In genomic region chr4:168514249-168514852, GRCh38 we compare ENCODE assay signal across 1 cellular context.
TF ChIP-seq lines count a peak whose summit lies in the region.

No MANE protein-coding gene starts in this region.

TF ChIP-seq in K562, 482 proteins besides CTCF, POLR2A, EP300 and RAD21:
- TF ChIP-seq, protein P1, sequence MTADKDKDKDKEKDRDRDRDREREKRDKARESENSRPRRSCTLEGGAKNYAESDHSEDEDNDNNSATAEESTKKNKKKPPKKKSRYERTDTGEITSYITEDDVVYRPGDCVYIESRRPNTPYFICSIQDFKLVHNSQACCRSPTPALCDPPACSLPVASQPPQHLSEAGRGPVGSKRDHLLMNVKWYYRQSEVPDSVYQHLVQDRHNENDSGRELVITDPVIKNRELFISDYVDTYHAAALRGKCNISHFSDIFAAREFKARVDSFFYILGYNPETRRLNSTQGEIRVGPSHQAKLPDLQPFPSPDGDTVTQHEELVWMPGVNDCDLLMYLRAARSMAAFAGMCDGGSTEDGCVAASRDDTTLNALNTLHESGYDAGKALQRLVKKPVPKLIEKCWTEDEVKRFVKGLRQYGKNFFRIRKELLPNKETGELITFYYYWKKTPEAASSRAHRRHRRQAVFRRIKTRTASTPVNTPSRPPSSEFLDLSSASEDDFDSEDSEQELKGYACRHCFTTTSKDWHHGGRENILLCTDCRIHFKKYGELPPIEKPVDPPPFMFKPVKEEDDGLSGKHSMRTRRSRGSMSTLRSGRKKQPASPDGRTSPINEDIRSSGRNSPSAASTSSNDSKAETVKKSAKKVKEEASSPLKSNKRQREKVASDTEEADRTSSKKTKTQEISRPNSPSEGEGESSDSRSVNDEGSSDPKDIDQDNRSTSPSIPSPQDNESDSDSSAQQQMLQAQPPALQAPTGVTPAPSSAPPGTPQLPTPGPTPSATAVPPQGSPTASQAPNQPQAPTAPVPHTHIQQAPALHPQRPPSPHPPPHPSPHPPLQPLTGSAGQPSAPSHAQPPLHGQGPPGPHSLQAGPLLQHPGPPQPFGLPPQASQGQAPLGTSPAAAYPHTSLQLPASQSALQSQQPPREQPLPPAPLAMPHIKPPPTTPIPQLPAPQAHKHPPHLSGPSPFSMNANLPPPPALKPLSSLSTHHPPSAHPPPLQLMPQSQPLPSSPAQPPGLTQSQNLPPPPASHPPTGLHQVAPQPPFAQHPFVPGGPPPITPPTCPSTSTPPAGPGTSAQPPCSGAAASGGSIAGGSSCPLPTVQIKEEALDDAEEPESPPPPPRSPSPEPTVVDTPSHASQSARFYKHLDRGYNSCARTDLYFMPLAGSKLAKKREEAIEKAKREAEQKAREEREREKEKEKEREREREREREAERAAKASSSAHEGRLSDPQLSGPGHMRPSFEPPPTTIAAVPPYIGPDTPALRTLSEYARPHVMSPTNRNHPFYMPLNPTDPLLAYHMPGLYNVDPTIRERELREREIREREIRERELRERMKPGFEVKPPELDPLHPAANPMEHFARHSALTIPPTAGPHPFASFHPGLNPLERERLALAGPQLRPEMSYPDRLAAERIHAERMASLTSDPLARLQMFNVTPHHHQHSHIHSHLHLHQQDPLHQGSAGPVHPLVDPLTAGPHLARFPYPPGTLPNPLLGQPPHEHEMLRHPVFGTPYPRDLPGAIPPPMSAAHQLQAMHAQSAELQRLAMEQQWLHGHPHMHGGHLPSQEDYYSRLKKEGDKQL (CRISPR knock-in tag; IDR thresholded peaks at IDR 0.05; ENCODE audit: borderline replicate concordance) = no peak
- no peak for TF ChIP-seq ZNF707 (CRISPR knock-in tag; conservative IDR thresholded peaks at IDR 0.05)
- TF ChIP-seq ZHX1 (conservative IDR thresholded peaks at IDR 0.05; ENCODE audit: low read length) = no peak
- TF ChIP-seq ZNF316 (IDR thresholded peaks at IDR 0.05) = no peak
- TF ChIP-seq LARP7 (IDR thresholded peaks at IDR 0.05) = no peak
- no peak for TF ChIP-seq CBX1 (IDR thresholded peaks at IDR 0.05; ENCODE audit: low read depth)
- no peak for TF ChIP-seq HMGN3 (IDR thresholded peaks at IDR 0.05; ENCODE audit: borderline replicate concordance, extremely low read depth, insufficient read length, low read depth, low read length)
- no peak for TF ChIP-seq ZBTB33 (CRISPR knock-in tag; IDR thresholded peaks at IDR 0.05)
- no peak for TF ChIP-seq ZNF431 (CRISPR knock-in tag; IDR thresholded peaks at IDR 0.05)
- TF ChIP-seq RBM22 (IDR thresholded peaks at IDR 0.05; ENCODE audit: low read depth, low read length, poor library complexity, severe bottlenecking) = no peak
- TF ChIP-seq, protein P2, sequence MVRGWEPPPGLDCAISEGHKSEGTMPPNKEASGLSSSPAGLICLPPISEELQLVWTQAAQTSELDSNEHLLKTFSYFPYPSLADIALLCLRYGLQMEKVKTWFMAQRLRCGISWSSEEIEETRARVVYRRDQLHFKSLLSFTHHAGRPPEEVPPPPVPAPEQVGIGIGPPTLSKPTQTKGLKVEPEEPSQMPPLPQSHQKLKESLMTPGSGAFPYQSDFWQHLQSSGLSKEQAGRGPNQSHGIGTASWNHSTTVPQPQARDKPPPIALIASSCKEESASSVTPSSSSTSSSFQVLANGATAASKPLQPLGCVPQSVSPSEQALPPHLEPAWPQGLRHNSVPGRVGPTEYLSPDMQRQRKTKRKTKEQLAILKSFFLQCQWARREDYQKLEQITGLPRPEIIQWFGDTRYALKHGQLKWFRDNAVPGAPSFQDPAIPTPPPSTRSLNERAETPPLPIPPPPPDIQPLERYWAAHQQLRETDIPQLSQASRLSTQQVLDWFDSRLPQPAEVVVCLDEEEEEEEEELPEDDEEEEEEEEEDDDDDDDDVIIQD (CRISPR knock-in tag; IDR thresholded peaks at IDR 0.05) = no peak
- no peak for TF ChIP-seq L3MBTL2 (IDR thresholded peaks at IDR 0.05)
- no peak for TF ChIP-seq ZNF511 (CRISPR knock-in tag; IDR thresholded peaks at IDR 0.05)
- no peak for TF ChIP-seq CEBPB (tag; IDR thresholded peaks at IDR 0.05)
- no peak for TF ChIP-seq TCF7L2 (IDR thresholded peaks at IDR 0.05; ENCODE audit: low read depth, low read length)
- no peak for TF ChIP-seq NR2F6 (CRISPR knock-in tag; IDR thresholded peaks at IDR 0.05)
- no peak for TF ChIP-seq TSC22D4 (tag; IDR thresholded peaks at IDR 0.05)
- TF ChIP-seq ZNF507 (tag; conservative IDR thresholded peaks at IDR 0.05) = no peak
- TF ChIP-seq HDAC2 (IDR thresholded peaks at IDR 0.05) = no peak
